In the genomic region with DNA sequence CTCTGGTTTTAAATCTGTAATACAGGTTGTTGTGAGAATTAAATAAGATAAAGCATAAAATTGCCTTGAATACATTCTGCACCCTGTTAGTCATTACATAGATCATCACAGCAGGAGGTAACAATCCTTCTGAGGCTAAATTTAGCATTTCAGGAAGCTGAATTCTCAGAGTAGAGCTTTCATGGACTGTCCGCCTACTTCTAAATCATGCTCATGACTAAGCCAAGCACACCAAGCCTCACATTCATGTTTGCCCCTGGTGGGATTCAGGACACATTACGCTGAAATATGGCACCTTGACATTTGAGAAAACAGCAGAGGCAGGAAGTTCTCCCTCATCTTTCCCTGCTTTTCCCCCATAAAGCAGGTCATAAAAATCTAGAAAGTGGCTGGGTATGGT, we compare ENCODE assay signal across 10 cellular contexts. TPM values are rescaled to one million over a fixed set of nuclear protein-coding genes. Genes with fewer than 3 reads are reported as not detected.
DNase-seq lines count a peak whose midpoint lies in the region; TF ChIP-seq lines count a peak whose summit lies in the region.
"Had no signal": no experiment of that assay in that cellular context is flagged by ENCODE, and none has a peak within 500 bp of the region (broad histone marks: within the 10 kb centered on the region; RNA-seq: fewer than 3 reads in every experiment).

No MANE protein-coding gene starts in this region.

- H3K9me2 ChIP-seq in GM23248 (ENCODE audit: insufficient read depth): no peaks in the 10 kb centered on the region

- H3K4me2 ChIP-seq in GM23248 (ENCODE audit: unreplicated experiment): peak overlapping the region; percentile 80

- in situ Hi-C loops in GM23248 (cut with MboI): no loop called here

- TF ChIP-seq CTCF in retinal pigment epithelial cell (conservative IDR thresholded peaks at IDR 0.05; ENCODE audit: low read depth, low read length): peak; percentile 23

- H2AFZ ChIP-seq in GM23248: 0 out of 2 replicates have a peak overlapping the region, but pooled peaks have one; percentile 32

- no peaks in the 10 kb centered on the region for H4K20me1 ChIP-seq in GM23248 (ENCODE audit: insufficient read depth)

- intact Hi-C loops in cardiac septum (cut with DNase I): no loop called here

- peaks cover 47% of the 10 kb centered on the region for H3K4me1 ChIP-seq in GM23248 (ENCODE audit: insufficient read depth)

- H3K9ac ChIP-seq in GM23248: no peak overlapping the region

- no peaks in the 10 kb centered on the region for H3K36me3 ChIP-seq in GM23248 (ENCODE audit: low read depth)
- H3K36me3 ChIP-seq: SJSA1 had no signal

- H3K4me3 ChIP-seq in GM23248 (no peak overlapping the region), retinal pigment epithelial cell (ENCODE audit: low read length) (no peak overlapping the region)
- H3K4me3 ChIP-seq: SJSA1 had no signal

- peak; percentile 94 for DNase-seq in GM23248
- DNase-seq in NCI-H69 (lab: John Stamatoyannopoulos, UW): peak; percentile 27
- DNase-seq in epithelial cell of prostate (ENCODE audit: low read depth, low spot score): peak; percentile 10
- DNase-seq in retinal pigment epithelial cell (ENCODE audit: low read depth): no peak
- DNase-seq in substantia nigra (lab: John Stamatoyannopoulos, UW): no peak
- DNase-seq in cardiac septum (ENCODE audit: low spot score): no peak
- DNase-seq in cerebellum (ENCODE audit: low spot score): no peak
- DNase-seq: activated CD4-positive, alpha-beta memory T cell treated with anti-CD3 and anti-CD28 coated beads, Interleukin-2, amount 10 ng/mL, durations not matched to agents 7 days and 5 days; anterior cingulate cortex had no signal

- peak overlapping the region; percentile 72 for H3K27ac ChIP-seq in GM23248
- peak overlapping the region; percentile 74 for H3K27ac ChIP-seq in epithelial cell of prostate
- H3K27ac ChIP-seq in substantia nigra (ENCODE audit: low read depth, low read length, poor library complexity, severe bottlenecking): no peak overlapping the region
- H3K27ac ChIP-seq: SJSA1 had no signal

- peaks cover 38% of the 10 kb centered on the region for H3F3A ChIP-seq in GM23248 (ENCODE audit: insufficient read depth)

- WGBS in GM23248 (ENCODE audit: low coverage in 1 of 2, low lambda C conversion rate in 2 of 2, missing lambda C conversion rate in 2 of 2), 2 experiments: 5 to 21% methylated on average over 2 of the region's 2 CpGs

- no peaks in the 10 kb centered on the region for H3K79me2 ChIP-seq in GM23248 (ENCODE audit: insufficient read depth)

- H3K9me3 ChIP-seq in GM23248 (ENCODE audit: low read depth): no peaks in the 10 kb centered on the region
- H3K9me3 ChIP-seq: SJSA1 had no signal

- H3K27me3 ChIP-seq in GM23248 (replicated peaks; ENCODE audit: insufficient read depth): no peaks in the 10 kb centered on the region
- H3K27me3 ChIP-seq: SJSA1 had no signal

RNA-seq across cellular contexts. Expression of gene PIK3C3, which starts 16.6 kb away (rescaled TPM):
- 50.3 and 56.4 TPM in 2 replicates for total RNA-seq in GM23248 (2014; rRNA removed; shearing (Covaris generic))
- polyA plus RNA-seq in GM23248 (2016; fragmentation: Nextera tagmentation; extraction: Ambion mirVana): 40.2 and 45.0 TPM in 2 replicates
- 32.5 TPM for total RNA-seq in cardiac septum
- 76.7 TPM for total RNA-seq in cerebellum

Comparison
In these comparisons a context has a peak if more than half of its experiments do, and no peak if none do; other contexts are left out.
1. DNase-seq: peak in GM23248 (single experiment), NCI-H69 (single experiment) and epithelial cell of prostate (single experiment); none in retinal pigment epithelial cell (single experiment), substantia nigra (0 of 49), cardiac septum (single experiment) and cerebellum (single experiment).